ENCODE assay signal across 1 cellular context in genomic region chr1:153990468-153991150, GRCh38.
A peak's percentile ranks its signal among the peaks of the same experiment; 100 is the strongest.
TF ChIP-seq lines count a peak whose summit lies in the region.

Gene RPS27 (plus strand): TSS chr1:153990762. CDS start chr1:153990797, 35 bp downstream.

TF ChIP-seq in K562, 482 proteins besides CTCF, POLR2A, EP300 and RAD21 (continued from another document and continues in another):
- TF ChIP-seq TFAM (CRISPR knock-in tag; conservative IDR thresholded peaks at IDR 0.05): no peak
- no peak for TF ChIP-seq HNRNPUL1 (IDR thresholded peaks at IDR 0.05; ENCODE audit: low read length)
- no peak for TF ChIP-seq CEBPZ (IDR thresholded peaks at IDR 0.05; ENCODE audit: borderline replicate concordance, low read depth, low read length)
- TF ChIP-seq PYGO2 (tag; IDR thresholded peaks at IDR 0.05): 0 out of 2 replicates have a peak, but pooled peaks have one; percentile 42
- TF ChIP-seq ELK3 (CRISPR knock-in tag; IDR thresholded peaks at IDR 0.05): no peak
- peak; percentile 48; the same call in 1 of the 2 replicates for TF ChIP-seq ZNF589 (CRISPR knock-in tag; IDR thresholded peaks at IDR 0.05; ENCODE audit: low read depth)
- TF ChIP-seq HOMEZ (CRISPR knock-in tag; IDR thresholded peaks at IDR 0.05): no peak
- peak; percentile 75 for TF ChIP-seq ZNF592 (IDR thresholded peaks at IDR 0.05)
- TF ChIP-seq KDM5B (IDR thresholded peaks at IDR 0.05; ENCODE audit: insufficient replicate concordance, low read depth, low read length): peak; percentile 100
- no peak for TF ChIP-seq DNMT1 (IDR thresholded peaks at IDR 0.05)
- TF ChIP-seq FOXJ2 (tag; IDR thresholded peaks at IDR 0.05): peak; percentile 10; the same call in 1 of the 2 replicates
- TF ChIP-seq POLR2H (tag; IDR thresholded peaks at IDR 0.05; ENCODE audit: low read depth): peak; percentile 99
- no peak for TF ChIP-seq ZNF764 (CRISPR knock-in tag; IDR thresholded peaks at IDR 0.05; ENCODE audit: low read depth)
- no peak for TF ChIP-seq BMI1 (IDR thresholded peaks at IDR 0.05; ENCODE audit: low read length)
- no peak for TF ChIP-seq SRSF9 (IDR thresholded peaks at IDR 0.05; ENCODE audit: borderline replicate concordance, low read depth, low read length)
- TF ChIP-seq ZNF668 (CRISPR knock-in tag; IDR thresholded peaks at IDR 0.05): no peak
- TF ChIP-seq KLF6 (CRISPR knock-in tag; IDR thresholded peaks at IDR 0.05; ENCODE audit: borderline replicate concordance): peak; percentile 44; the same call in 1 of the 2 replicates
- TF ChIP-seq ZBTB11 (CRISPR knock-in tag; IDR thresholded peaks at IDR 0.05): peak in 2 of 3 experiments; percentile 49 to 97; a peak in 2 of 6 replicates
- TF ChIP-seq ZNF695 (CRISPR knock-in tag; IDR thresholded peaks at IDR 0.05): no peak
- TF ChIP-seq ZNF778 (CRISPR knock-in tag; IDR thresholded peaks at IDR 0.05): no peak
- TF ChIP-seq POLR2AphosphoS5 (IDR thresholded peaks at IDR 0.05; ENCODE audit: control insufficient read depth, insufficient read depth, low read depth, low read length): peak; percentile 100
- no peak for TF ChIP-seq ZNF583 (CRISPR knock-in tag; IDR thresholded peaks at IDR 0.05)
- no peak for TF ChIP-seq RFX7 (CRISPR knock-in tag; IDR thresholded peaks at IDR 0.05)
- TF ChIP-seq MCM5 (IDR thresholded peaks at IDR 0.05; ENCODE audit: low read depth): no peak
- 0 out of 2 replicates have a peak, but pooled peaks have one; percentile 14 for TF ChIP-seq SMARCE1 (IDR thresholded peaks at IDR 0.05)
- peak; percentile 59 for TF ChIP-seq SOX6 (IDR thresholded peaks at IDR 0.05)
- no peak for TF ChIP-seq TRIM25 (IDR thresholded peaks at IDR 0.05; ENCODE audit: borderline replicate concordance)
- TF ChIP-seq ZKSCAN8 (CRISPR knock-in tag; IDR thresholded peaks at IDR 0.05): no peak
- TF ChIP-seq CUX1 (CRISPR knock-in tag; IDR thresholded peaks at IDR 0.05): peak; percentile 83; the same call in 1 of the 2 replicates
